ENCODE assay signal across 2 cellular contexts in genomic region chr13:99892189-99892588, GRCh38.
TF ChIP-seq lines count a peak whose summit lies in the region.

No MANE protein-coding gene starts in this region.

TF ChIP-seq in HepG2, 621 proteins besides CTCF, POLR2A, EP300 and RAD21:
- TF ChIP-seq GFI1 (CRISPR knock-in tag; IDR thresholded peaks at IDR 0.05; ENCODE audit: borderline replicate concordance) = no peak
- no peak for TF ChIP-seq EZH2 (conservative IDR thresholded peaks at IDR 0.05; ENCODE audit: low read depth, low read length)
- no peak for TF ChIP-seq TOE1 (CRISPR knock-in tag; IDR thresholded peaks at IDR 0.05)
- TF ChIP-seq THAP11 (CRISPR knock-in tag; IDR thresholded peaks at IDR 0.05) = no peak
- no peak for TF ChIP-seq TCF7L2 (IDR thresholded peaks at IDR 0.05; ENCODE audit: low read depth, low read length)
- TF ChIP-seq FOXP4 (CRISPR knock-in tag; IDR thresholded peaks at IDR 0.05) = no peak
- peak; percentile 21; the same call in 1 of the 2 replicates for TF ChIP-seq SOX5 (CRISPR knock-in tag; IDR thresholded peaks at IDR 0.05; ENCODE audit: borderline replicate concordance)
- no peak for TF ChIP-seq ARHGAP35 (CRISPR knock-in tag; IDR thresholded peaks at IDR 0.05; ENCODE audit: borderline replicate concordance)
- no peak for TF ChIP-seq ZNF263 (CRISPR knock-in tag; IDR thresholded peaks at IDR 0.05)

TF ChIP-seq in H1, 55 proteins besides CTCF, POLR2A, EP300 and RAD21:
- TF ChIP-seq MAX (IDR thresholded peaks at IDR 0.05) = peak; percentile 66
- TF ChIP-seq KDM1A (IDR thresholded peaks at IDR 0.05; ENCODE audit: borderline replicate concordance, low read length) = peak; percentile 56; the same call in 1 of the 2 replicates
- TF ChIP-seq JUND (IDR thresholded peaks at IDR 0.05; ENCODE audit: low read length) = no peak
- peak; percentile 22; the same call in 1 of the 2 replicates for TF ChIP-seq CREB1 (IDR thresholded peaks at IDR 0.05)
- TF ChIP-seq TEAD4 (IDR thresholded peaks at IDR 0.05; ENCODE audit: low read depth, low read length) = no peak
- no peak for TF ChIP-seq EZH2 (IDR thresholded peaks at IDR 0.05; ENCODE audit: low read depth, low read length, severe bottlenecking)
- TF ChIP-seq RFX5 (IDR thresholded peaks at IDR 0.05; ENCODE audit: borderline replicate concordance, low read depth, low read length) = no peak
- no peak for TF ChIP-seq SUZ12 (IDR thresholded peaks at IDR 0.05; ENCODE audit: low read length)
- peak; percentile 28 to 85; a peak in 1 of 4 replicates for TF ChIP-seq HDAC2 (IDR thresholded peaks at IDR 0.05; ENCODE audit: borderline replicate concordance in 1 of 2, low read depth in 2 of 2, low read length in 2 of 2)
- TF ChIP-seq NANOG (IDR thresholded peaks at IDR 0.05; ENCODE audit: insufficient read depth, low read depth, low read length, poor library complexity, severe bottlenecking) = peak; percentile 28
- no peak; the same call in 1 of the 2 replicates for TF ChIP-seq SP4 (IDR thresholded peaks at IDR 0.05; ENCODE audit: low read length)
- TF ChIP-seq MAFK (IDR thresholded peaks at IDR 0.05; ENCODE audit: low read depth, low read length) = no peak
- TF ChIP-seq PHF8 (conservative IDR thresholded peaks at IDR 0.05; ENCODE audit: low read depth, low read length) = no peak
- TF ChIP-seq CEBPB (IDR thresholded peaks at IDR 0.05; ENCODE audit: low read depth, low read length) = no peak
- TF ChIP-seq BACH1 (IDR thresholded peaks at IDR 0.05; ENCODE audit: low read length) = no peak
- TF ChIP-seq CHD2 (IDR thresholded peaks at IDR 0.05; ENCODE audit: low read length) = no peak
- no peak for TF ChIP-seq TAF1 (IDR thresholded peaks at IDR 0.05; ENCODE audit: low read depth, low read length)
- no peak for TF ChIP-seq SRF (IDR thresholded peaks at IDR 0.05; ENCODE audit: low read depth, low read length)
- TF ChIP-seq SIX5 (IDR thresholded peaks at IDR 0.05; ENCODE audit: low read depth, low read length) = no peak
- TF ChIP-seq POLR2AphosphoS5 (IDR thresholded peaks at IDR 0.05; ENCODE audit: low read depth, low read length) = no peak; the same call in 1 of the 2 replicates
- TF ChIP-seq SP2 (IDR thresholded peaks at IDR 0.05; ENCODE audit: low read length) = no peak
- TF ChIP-seq, protein P1, sequence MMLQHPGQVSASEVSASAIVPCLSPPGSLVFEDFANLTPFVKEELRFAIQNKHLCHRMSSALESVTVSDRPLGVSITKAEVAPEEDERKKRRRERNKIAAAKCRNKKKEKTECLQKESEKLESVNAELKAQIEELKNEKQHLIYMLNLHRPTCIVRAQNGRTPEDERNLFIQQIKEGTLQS (IDR thresholded peaks at IDR 0.05; ENCODE audit: insufficient read depth, low read depth, low read length) = no peak
- TF ChIP-seq NRF1 (IDR thresholded peaks at IDR 0.05; ENCODE audit: low read depth, low read length) = no peak
- no peak for TF ChIP-seq SIRT6 (IDR thresholded peaks at IDR 0.05; ENCODE audit: low read length)
- no peak for TF ChIP-seq RXRA (IDR thresholded peaks at IDR 0.05; ENCODE audit: insufficient read depth, low read depth, low read length)
- no peak for TF ChIP-seq FOSL1 (IDR thresholded peaks at IDR 0.05; ENCODE audit: insufficient read depth, low read depth, low read length)
- TF ChIP-seq JUN (IDR thresholded peaks at IDR 0.05; ENCODE audit: low read depth, low read length) = no peak
- TF ChIP-seq, protein P2, sequence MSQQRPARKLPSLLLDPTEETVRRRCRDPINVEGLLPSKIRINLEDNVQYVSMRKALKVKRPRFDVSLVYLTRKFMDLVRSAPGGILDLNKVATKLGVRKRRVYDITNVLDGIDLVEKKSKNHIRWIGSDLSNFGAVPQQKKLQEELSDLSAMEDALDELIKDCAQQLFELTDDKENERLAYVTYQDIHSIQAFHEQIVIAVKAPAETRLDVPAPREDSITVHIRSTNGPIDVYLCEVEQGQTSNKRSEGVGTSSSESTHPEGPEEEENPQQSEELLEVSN (IDR thresholded peaks at IDR 0.05) = no peak
- no peak for TF ChIP-seq HDAC6 (IDR thresholded peaks at IDR 0.05; ENCODE audit: low read depth, low read length)
- TF ChIP-seq, protein P3, sequence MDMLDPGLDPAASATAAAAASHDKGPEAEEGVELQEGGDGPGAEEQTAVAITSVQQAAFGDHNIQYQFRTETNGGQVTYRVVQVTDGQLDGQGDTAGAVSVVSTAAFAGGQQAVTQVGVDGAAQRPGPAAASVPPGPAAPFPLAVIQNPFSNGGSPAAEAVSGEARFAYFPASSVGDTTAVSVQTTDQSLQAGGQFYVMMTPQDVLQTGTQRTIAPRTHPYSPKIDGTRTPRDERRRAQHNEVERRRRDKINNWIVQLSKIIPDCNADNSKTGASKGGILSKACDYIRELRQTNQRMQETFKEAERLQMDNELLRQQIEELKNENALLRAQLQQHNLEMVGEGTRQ (IDR thresholded peaks at IDR 0.05; ENCODE audit: low read length) = 0 out of 2 replicates have a peak, but pooled peaks have one; percentile 16
- TF ChIP-seq, protein P4, sequence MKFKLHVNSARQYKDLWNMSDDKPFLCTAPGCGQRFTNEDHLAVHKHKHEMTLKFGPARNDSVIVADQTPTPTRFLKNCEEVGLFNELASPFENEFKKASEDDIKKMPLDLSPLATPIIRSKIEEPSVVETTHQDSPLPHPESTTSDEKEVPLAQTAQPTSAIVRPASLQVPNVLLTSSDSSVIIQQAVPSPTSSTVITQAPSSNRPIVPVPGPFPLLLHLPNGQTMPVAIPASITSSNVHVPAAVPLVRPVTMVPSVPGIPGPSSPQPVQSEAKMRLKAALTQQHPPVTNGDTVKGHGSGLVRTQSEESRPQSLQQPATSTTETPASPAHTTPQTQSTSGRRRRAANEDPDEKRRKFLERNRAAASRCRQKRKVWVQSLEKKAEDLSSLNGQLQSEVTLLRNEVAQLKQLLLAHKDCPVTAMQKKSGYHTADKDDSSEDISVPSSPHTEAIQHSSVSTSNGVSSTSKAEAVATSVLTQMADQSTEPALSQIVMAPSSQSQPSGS (IDR thresholded peaks at IDR 0.05; ENCODE audit: low read length) = peak; percentile 53; the same call in 1 of the 2 replicates
- 0 out of 2 replicates have a peak, but pooled peaks have one; percentile 39 for TF ChIP-seq TBP (IDR thresholded peaks at IDR 0.05; ENCODE audit: low read depth, low read length)
- TF ChIP-seq KDM5A (IDR thresholded peaks at IDR 0.05; ENCODE audit: low read length) = no peak
- no peak for TF ChIP-seq CBX5 (IDR thresholded peaks at IDR 0.05; ENCODE audit: low read depth, low read length)
- TF ChIP-seq POU5F1 (IDR thresholded peaks at IDR 0.05; ENCODE audit: low read depth, low read length) = no peak
- no peak for TF ChIP-seq GABPA (IDR thresholded peaks at IDR 0.05; ENCODE audit: borderline replicate concordance, insufficient read depth, low read length)
- peak; percentile 79 for TF ChIP-seq ASH2L (IDR thresholded peaks at IDR 0.05; ENCODE audit: low read length)
- TF ChIP-seq KDM4A (IDR thresholded peaks at IDR 0.05; ENCODE audit: low read depth, low read length, severe bottlenecking) = no peak
- TF ChIP-seq CHD7 (IDR thresholded peaks at IDR 0.05; ENCODE audit: insufficient replicate concordance, low read length) = peak; percentile 85
- no peak; the same call in 1 of the 2 replicates for TF ChIP-seq YY1 (IDR thresholded peaks at IDR 0.05; ENCODE audit: low read depth, low read length)
- peak; percentile 51; the same call in 1 of the 2 replicates for TF ChIP-seq BRCA1 (IDR thresholded peaks at IDR 0.05; ENCODE audit: low read depth, low read length)
- peak; percentile 73 for TF ChIP-seq SP1 (IDR thresholded peaks at IDR 0.05; ENCODE audit: low read depth, low read length)
- no peak for TF ChIP-seq TAF7 (optimal IDR thresholded peaks at IDR 0.05; ENCODE audit: borderline replicate concordance, low read depth, low read length)
- TF ChIP-seq RNF2 (IDR thresholded peaks at IDR 0.05; ENCODE audit: borderline replicate concordance, low read depth, low read length, missing control alignments, poor library complexity, severe bottlenecking) = no peak
- no peak for TF ChIP-seq SAP30 (IDR thresholded peaks at IDR 0.05; ENCODE audit: insufficient read depth, insufficient replicate concordance, low read length)
- TF ChIP-seq BCL11A (IDR thresholded peaks at IDR 0.05; ENCODE audit: low read depth in 2 of 2, low read length in 2 of 2) = no peak
- TF ChIP-seq RBBP5 (IDR thresholded peaks at IDR 0.05; ENCODE audit: borderline replicate concordance, low read depth, low read length) = no peak
- TF ChIP-seq ZNF274 (IDR thresholded peaks at IDR 0.05; ENCODE audit: borderline replicate concordance, extremely low read depth, low read length) = no peak
- TF ChIP-seq TCF12 (IDR thresholded peaks at IDR 0.05; ENCODE audit: low read depth, low read length) = no peak
- 0 out of 4 replicates have a peak, but pooled peaks of 1 of the 2 experiments have one; percentile 28 for TF ChIP-seq SIN3A (conservative IDR thresholded peaks at IDR 0.05 in 1 of 2, IDR thresholded peaks at IDR 0.05 in 1 of 2; ENCODE audit: low read depth in 1 of 2, low read length in 2 of 2)
- no peak for TF ChIP-seq GTF2F1 (IDR thresholded peaks at IDR 0.05; ENCODE audit: borderline replicate concordance, low read depth, low read length)
